Comparison of ENCODE assay signal across 8 cellular contexts in genomic region chr7:127392566-127393369, GRCh38. TPM values are rescaled to one million over a fixed set of nuclear protein-coding genes. Genes with fewer than 3 reads are reported as not detected.
DNase-seq lines count a peak whose midpoint lies in the region; ATAC-seq and TF ChIP-seq lines count a peak whose summit lies in the region.

A gene with protein sequence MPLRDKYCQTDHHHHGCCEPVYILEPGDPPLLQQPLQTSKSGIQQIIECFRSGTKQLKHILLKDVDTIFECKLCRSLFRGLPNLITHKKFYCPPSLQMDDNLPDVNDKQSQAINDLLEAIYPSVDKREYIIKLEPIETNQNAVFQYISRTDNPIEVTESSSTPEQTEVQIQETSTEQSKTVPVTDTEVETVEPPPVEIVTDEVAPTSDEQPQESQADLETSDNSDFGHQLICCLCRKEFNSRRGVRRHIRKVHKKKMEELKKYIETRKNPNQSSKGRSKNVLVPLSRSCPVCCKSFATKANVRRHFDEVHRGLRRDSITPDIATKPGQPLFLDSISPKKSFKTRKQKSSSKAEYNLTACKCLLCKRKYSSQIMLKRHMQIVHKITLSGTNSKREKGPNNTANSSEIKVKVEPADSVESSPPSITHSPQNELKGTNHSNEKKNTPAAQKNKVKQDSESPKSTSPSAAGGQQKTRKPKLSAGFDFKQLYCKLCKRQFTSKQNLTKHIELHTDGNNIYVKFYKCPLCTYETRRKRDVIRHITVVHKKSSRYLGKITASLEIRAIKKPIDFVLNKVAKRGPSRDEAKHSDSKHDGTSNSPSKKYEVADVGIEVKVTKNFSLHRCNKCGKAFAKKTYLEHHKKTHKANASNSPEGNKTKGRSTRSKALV (minus strand): TSS chr7:127392708. CDS start chr7:127391557, 1,151 bp downstream.

- DNase-seq in GM13976 (ENCODE audit: low spot score) (peak; percentile 96), NCI-H1694 treated with DMSO at 0.1 percent for 48 hours (lab: John Stamatoyannopoulos, UW) (peak; percentile 72), amniotic stem cell (lab: John Stamatoyannopoulos, UW) (peak; percentile 42), left cardiac atrium (peak; percentile 93), prostate gland (ENCODE audit: low spot score) (peak; percentile 90), ureter (ENCODE audit: low spot score) (peak; percentile 93)

- H3K27me3 ChIP-seq in prostate gland (replicated peaks; ENCODE audit: insufficient read depth), result no peaks in the 10 kb centered on the region

- no peaks in the 10 kb centered on the region for H3K36me3 ChIP-seq in prostate gland

- ATAC-seq in HG02840 (IDR thresholded peaks at IDR 0.05; ENCODE audit: low FRiP score, unreplicated experiment) (peak; percentile 81), left cardiac atrium (peak; percentile 98 to 99)

- in situ Hi-C loops in GM13976 (cut with MboI; ENCODE audit: low sequenced_read_pairs, unreplicated experiment), result no loop called here

- no peaks in the 10 kb centered on the region for H3K9me3 Mint-ChIP-seq in T-helper 1 cell treated with Interleukin-12 subunit alpha and Interleukin-12 subunit beta and Interleukin-4 antibody, amounts not matched to agents 30 μg/mL and 1 μg/mL, for 36 hours

- H3K4me3 ChIP-seq in prostate gland, result peak within 1 kb of the TSS; percentile 97

- intact Hi-C loops in left cardiac atrium (cut with DNase I) (loop anchor here in 1 of 2 donors (10.0 kb wide), 1 partner anchor 192 kb away; the partner anchor contains the start of genes ARF5 and GCC1), prostate gland (cut with DNase I) (loop anchor here (5.0 kb wide), 2 partner anchors 195 to 950 kb away; partner anchors contain the start of genes ARF5, GCC1 and RBM28)

- H3K4me1 Mint-ChIP-seq in T-helper 1 cell treated with Interleukin-12 subunit alpha and Interleukin-12 subunit beta and Interleukin-4 antibody, amounts not matched to agents 30 μg/mL and 1 μg/mL, for 36 hours (ENCODE audit: low read depth), result peaks cover 49% of the 10 kb centered on the region

- H3K4me1 ChIP-seq in prostate gland (replicated peaks), result no peaks in the 10 kb centered on the region

- WGBS in prostate gland, result under 1% methylated on average over 47 of the region's 67 CpGs

- peaks cover 9% of the 10 kb centered on the region for H3K27me3 Mint-ChIP-seq in T-helper 1 cell treated with Interleukin-12 subunit alpha and Interleukin-12 subunit beta and Interleukin-4 antibody, amounts not matched to agents 30 μg/mL and 1 μg/mL, for 36 hours (ENCODE audit: low read depth)

- peak within 1 kb of the TSS; percentile 98 for H3K27ac Mint-ChIP-seq in T-helper 1 cell treated with Interleukin-12 subunit alpha and Interleukin-12 subunit beta and Interleukin-4 antibody, amounts not matched to agents 30 μg/mL and 1 μg/mL, for 36 hours

- H3K27ac ChIP-seq in prostate gland, result peak within 1 kb of the TSS; percentile 96

- no peaks in the 10 kb centered on the region for H3K9me3 ChIP-seq in prostate gland

- peaks cover 41% of the 10 kb centered on the region for H3K36me3 Mint-ChIP-seq in T-helper 1 cell treated with Interleukin-12 subunit alpha and Interleukin-12 subunit beta and Interleukin-4 antibody, amounts not matched to agents 30 μg/mL and 1 μg/mL, for 36 hours (ENCODE audit: low read depth)

- H3K4me3 Mint-ChIP-seq in T-helper 1 cell treated with Interleukin-12 subunit alpha and Interleukin-12 subunit beta and Interleukin-4 antibody, amounts not matched to agents 30 μg/mL and 1 μg/mL, for 36 hours, result peak within 1 kb of the TSS; percentile 99

- TF ChIP-seq CTCF in GM13976 (IDR thresholded peaks at IDR 0.05; ENCODE audit: borderline replicate concordance, control extremely low read depth, extremely low read depth, insufficient read depth, missing control alignments) (no peak), prostate gland (IDR thresholded peaks at IDR 0.05) (no peak)

- TF ChIP-seq POLR2A in prostate gland (IDR thresholded peaks at IDR 0.05), result peak; percentile 91

RNA-seq across cellular contexts. Expression of the gene that starts here (rescaled TPM):
- total RNA-seq in left cardiac atrium, result 10 to 100 TPM; 22.2 to 26.0 TPM
- 10 to 100 TPM; 29.8 to 33.9 TPM for total RNA-seq in prostate gland
- 42.1 TPM for total RNA-seq in ureter

Comparison
In these comparisons a context has a peak if more than half of its experiments do, and no peak if none do; other contexts are left out.
1. Peak in every context shown above with its lines: DNase-seq, ATAC-seq, H3K4me3 ChIP-seq and H3K27ac ChIP-seq.
2. DNase-seq: peak in every context shown above with its lines; median percentile 96 in GM13976; 93 in left cardiac atrium; 93 in ureter; 90 in prostate gland; 72 in NCI-H1694 treated with DMSO at 0.1 percent for 48 hours; 42 in amniotic stem cell.